ENCODE assay signal across 21 cellular contexts in the genomic region with DNA sequence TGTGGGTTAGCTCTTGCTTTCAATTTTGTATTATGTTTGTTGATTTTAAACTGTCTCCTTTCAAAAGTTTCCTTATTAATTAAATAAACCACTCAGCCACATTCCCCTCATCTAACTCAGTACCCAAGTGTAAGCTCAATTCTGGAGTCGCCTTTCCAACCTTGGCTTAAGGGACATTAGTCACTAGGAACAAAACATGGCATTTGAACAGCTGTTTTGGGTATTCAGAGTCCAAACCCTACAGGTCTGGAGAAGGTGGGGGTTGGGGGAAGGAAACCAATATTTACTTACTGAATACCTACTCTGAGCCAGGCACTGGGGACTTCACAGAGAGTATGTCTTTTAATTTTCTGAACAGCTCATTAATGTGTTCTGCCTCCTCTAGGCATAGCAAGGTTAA.
DNase-seq lines count a peak whose midpoint lies in the region; ATAC-seq, FAIRE-seq and TF ChIP-seq lines count a peak whose summit lies in the region.
"Had no signal": no experiment of that assay in that cellular context is flagged by ENCODE, and none has a peak within 500 bp of the region (broad histone marks: within the 10 kb centered on the region; RNA-seq: fewer than 3 reads in every experiment).

No MANE protein-coding gene starts in this region.

- H3K9me3 Mint-ChIP-seq in HFFc6 = no peaks in the 10 kb centered on the region
- H3K9me3 Mint-ChIP-seq: CD4-positive, alpha-beta memory T cell had no signal

- no peak overlapping the region for H3K4me3 ChIP-seq in A549
- no peak overlapping the region for H3K4me3 ChIP-seq in muscle layer of duodenum (ENCODE audit: low read depth in 1 of 2, low read length in 2 of 2)
- H3K4me3 ChIP-seq in dorsolateral prefrontal cortex = no peak overlapping the region
- H3K4me3 ChIP-seq: SJSA1 had no signal

- H3K4me3 Mint-ChIP-seq in HFFc6 = no peak overlapping the region

- no peak for TF ChIP-seq RAD21 in A549 (conservative IDR thresholded peaks at IDR 0.05 in 1 of 2, IDR thresholded peaks at IDR 0.05 in 1 of 2)

- H3K4me1 ChIP-seq in A549 (peaks cover 45% of the 10 kb centered on the region), muscle layer of duodenum (ENCODE audit: control insufficient read depth in 1 of 2, insufficient read depth in 2 of 2, low read length in 2 of 2) (peaks cover 30% of the 10 kb centered on the region in 2 donors)

- FAIRE-seq in A549 (lab: Jason Lieb, UNC) = no peak
- FAIRE-seq: HTR-8/SVneo had no signal

- H3K9me3 ChIP-seq in A549 = no peaks in the 10 kb centered on the region
- H3K9me3 ChIP-seq in muscle layer of duodenum (ENCODE audit: control insufficient read depth in 1 of 2, low read length in 2 of 2) = no peaks in the 10 kb centered on the region
- H3K9me3 ChIP-seq: SJSA1 had no signal

- POLR2A ChIA-PET in A549 (lab: Yijun Ruan, JAX) = no interaction called here

- no peaks in the 10 kb centered on the region for H3K27me3 Mint-ChIP-seq in HFFc6 (ENCODE audit: insufficient read depth)
- H3K27me3 Mint-ChIP-seq: CD4-positive, alpha-beta memory T cell had no signal

- peak overlapping the region; percentile 21; the same call in 2 of the 3 replicates for H3K4me2 ChIP-seq in A549

- H3K4me1 Mint-ChIP-seq in HFFc6 (ENCODE audit: low read depth) = peaks cover 66% of the 10 kb centered on the region

- no peaks in the 10 kb centered on the region for H3K36me3 ChIP-seq in muscle layer of duodenum (ENCODE audit: control insufficient read depth in 1 of 2, insufficient read depth in 2 of 2, low read length in 2 of 2)
- H3K36me3 ChIP-seq: SJSA1, WERI-Rb-1 had no signal

- intact Hi-C loops in dorsolateral prefrontal cortex (cut with DNase I) = loop anchor here in 1 of 2 donors (5.0 to 10.0 kb wide), 4 partner anchors 39 to 854 kb away; a partner anchor contains a TSS

- CTCF ChIA-PET in A549 (lab: Yijun Ruan, JAX) = interaction anchor here (1.0 to 2.0 kb wide), 2 partner anchors 83 to 176 kb away, joined by 3 to 4 read pairs; no protein-coding TSS in a partner anchor

- 79% methylated on average over 1 of the region's 1 CpG for WGBS in A549 (ENCODE audit: missing lambda C conversion rate)

- H3K27me3 ChIP-seq in muscle layer of duodenum (ENCODE audit: low read depth, low read length) (no peaks in the 10 kb centered on the region), dorsolateral prefrontal cortex (no peaks in the 10 kb centered on the region)
- H3K27me3 ChIP-seq: SJSA1 had no signal

- H3K36me3 Mint-ChIP-seq in HFFc6 (ENCODE audit: low read depth) = no peaks in the 10 kb centered on the region
- H3K36me3 Mint-ChIP-seq: CD4-positive, alpha-beta memory T cell had no signal

- no peak for DNase-seq in A549 (ENCODE audit: low read depth in 1 of 2, low spot score in 1 of 2)
- DNase-seq in HFFc6 = no peak
- peak; percentile 24 for DNase-seq in SHP77 treated with DMSO at 0.1 percent for 48 hours (lab: John Stamatoyannopoulos, UW)
- DNase-seq in H4 (ENCODE audit: low spot score) = no peak
- no peak for DNase-seq in dorsolateral prefrontal cortex
- DNase-seq: activated CD4-positive, alpha-beta T cell treated with anti-CD3 and anti-CD28 coated beads, Interleukin-2, amount 50 U/mL, for 4 hours; activated naive CD4-positive, alpha-beta T cell treated with Interleukin-2 at 50 U/mL for 16 hours; CD4-positive, alpha-beta memory T cell; central memory CD4-positive, alpha-beta T cell; effector CD8-positive, alpha-beta T cell; Kasumi-1; NCI-H1417 treated with DMSO at 0.1 percent for 48 hours; NCI-H446; T-helper 2 cell; WERI-Rb-1 had no signal

- H3K27ac ChIP-seq in A549 (peak overlapping the region in 1 of 2 experiments; percentile 98; a peak in 2 of 6 replicates), muscle layer of duodenum (ENCODE audit: low read length) (peak overlapping the region; percentile 19), dorsolateral prefrontal cortex (peak overlapping the region in 6 of 59 donors; percentile 33 to 99 (median 44))
- H3K27ac ChIP-seq: SJSA1, WERI-Rb-1 had no signal

- TF ChIP-seq POLR2A in A549 (IDR thresholded peaks at IDR 0.05; ENCODE audit: low read length) = no peak

- no peak for TF ChIP-seq CTCF in A549 (IDR thresholded peaks at IDR 0.05)
- no peak for TF ChIP-seq CTCF in HFFc6 (IDR thresholded peaks at IDR 0.05)
- TF ChIP-seq CTCF in dorsolateral prefrontal cortex (IDR thresholded peaks at IDR 0.05 in 54 of 56, conservative IDR thresholded peaks at IDR 0.05 in 2 of 56; ENCODE audit: low read depth in 1 of 56, partially characterized antibody in 56 of 56) = no peak

- TF ChIP-seq EP300 in A549 (IDR thresholded peaks at IDR 0.05) = no peak

- H3K27ac Mint-ChIP-seq in HFFc6 = peak overlapping the region; percentile 9; the same call in 1 of the 2 replicates

- ATAC-seq in A549 = no peak
- ATAC-seq in HG03139 (IDR thresholded peaks at IDR 0.05; ENCODE audit: unreplicated experiment) = no peak
- no peak for ATAC-seq in HG02938 (IDR thresholded peaks at IDR 0.05; ENCODE audit: unreplicated experiment)
- ATAC-seq: esophagus mucosa had no signal

TF ChIP-seq in A549, 52 proteins besides CTCF, POLR2A, EP300 and RAD21:
- no peak for TF ChIP-seq HOXB5 (CRISPR knock-in tag; IDR thresholded peaks at IDR 0.05)
- TF ChIP-seq, protein P1, sequence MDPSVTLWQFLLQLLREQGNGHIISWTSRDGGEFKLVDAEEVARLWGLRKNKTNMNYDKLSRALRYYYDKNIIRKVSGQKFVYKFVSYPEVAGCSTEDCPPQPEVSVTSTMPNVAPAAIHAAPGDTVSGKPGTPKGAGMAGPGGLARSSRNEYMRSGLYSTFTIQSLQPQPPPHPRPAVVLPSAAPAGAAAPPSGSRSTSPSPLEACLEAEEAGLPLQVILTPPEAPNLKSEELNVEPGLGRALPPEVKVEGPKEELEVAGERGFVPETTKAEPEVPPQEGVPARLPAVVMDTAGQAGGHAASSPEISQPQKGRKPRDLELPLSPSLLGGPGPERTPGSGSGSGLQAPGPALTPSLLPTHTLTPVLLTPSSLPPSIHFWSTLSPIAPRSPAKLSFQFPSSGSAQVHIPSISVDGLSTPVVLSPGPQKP (IDR thresholded peaks at IDR 0.05; ENCODE audit: low read depth, low read length) = no peak
- no peak for TF ChIP-seq RNF2 (IDR thresholded peaks at IDR 0.05; ENCODE audit: borderline replicate concordance, low read depth)
- no peak for TF ChIP-seq EHMT2 (IDR thresholded peaks at IDR 0.05; ENCODE audit: low read depth)
- TF ChIP-seq MYC (IDR thresholded peaks at IDR 0.05; ENCODE audit: borderline replicate concordance, low read length) = no peak
- TF ChIP-seq CBX8 (IDR thresholded peaks at IDR 0.05) = no peak
TF ChIP-seq in A549: peak in this region for 0.
